ENCODE assay signal across 20 cellular contexts in genomic region chr2:9884436-9884835, GRCh38.
"Had no signal": no experiment of that assay in that cellular context is flagged by ENCODE, and none has a peak within 500 bp of the region (broad histone marks: within the 10 kb centered on the region; RNA-seq: fewer than 3 reads in every experiment).

No MANE protein-coding gene starts in this region.

- H3K36me3 ChIP-seq: neutrophil had no signal

- H3K27ac ChIP-seq: coronary artery, esophagus muscularis mucosa, gastroesophageal sphincter, hepatocyte, left ventricle myocardium inferior, lower lobe of right lung, neutrophil, sigmoid colon, skin epidermis, stomach, thoracic aorta, transverse colon had no signal

- H3K4me1 ChIP-seq: esophagus muscularis mucosa, gastroesophageal sphincter, left ventricle myocardium inferior, sigmoid colon, transverse colon had no signal

- H3K27ac Mint-ChIP-seq: memory B cell, naive B cell, nephron had no signal

- H3K4me3 ChIP-seq: coronary artery, esophagus muscularis mucosa, gastroesophageal sphincter, hepatocyte, left ventricle myocardium inferior, lower lobe of right lung, sigmoid colon, skin epidermis, stomach, thoracic aorta, transverse colon had no signal

- FAIRE-seq: endometrium, kidney had no signal

- H3K4me3 Mint-ChIP-seq: memory B cell, naive B cell, nephron had no signal

- DNase-seq: effector CD8-positive, alpha-beta T cell; kidney; left cardiac atrium; left ventricle myocardium inferior; lower lobe of right lung; naive B cell; sigmoid colon; stimulated activated naive CD4-positive, alpha-beta T cell; stomach; transverse colon had no signal

- H3K27me3 ChIP-seq: esophagus muscularis mucosa, gastroesophageal sphincter, hepatocyte, neutrophil, sigmoid colon, stomach, transverse colon had no signal

- H2AFZ ChIP-seq: hepatocyte had no signal

- H3K4me2 ChIP-seq: hepatocyte had no signal

- H3K27me3 Mint-ChIP-seq: memory B cell, naive B cell had no signal

- H3K9me3 ChIP-seq: neutrophil, thoracic aorta had no signal

- H3K4me1 Mint-ChIP-seq: memory B cell, naive B cell, nephron had no signal

- ATAC-seq: gastroesophageal sphincter, left cardiac atrium, lower lobe of right lung had no signal
